10 cellular contexts compared by ENCODE assay signal in genomic region chr5:158456756-158457155, GRCh38.
DNase-seq lines count a peak whose midpoint lies in the region; ATAC-seq lines count a peak whose summit lies in the region.
"Had no signal": no experiment of that assay in that cellular context is flagged by ENCODE, and none has a peak within 500 bp of the region (broad histone marks: within the 10 kb centered on the region; RNA-seq: fewer than 3 reads in every experiment).

No MANE protein-coding gene starts in this region.

- no peaks in the 10 kb centered on the region for H3K27me3 Mint-ChIP-seq in activated T-helper 2 cell treated with anti-CD3 and anti-CD28 coated beads, Interferon-gamma antibody, Interleukin-2, Interleukin-4, amounts not matched to agents 10 μg/mL and 5 μg/mL and 100 μg/mL, durations not matched to agents 14 hours and 24 hours and 36 hours (ENCODE audit: low read depth)

- intact Hi-C loops in activated T-helper 2 cell treated with anti-CD3 and anti-CD28 coated beads, Interferon-gamma antibody, Interleukin-2, Interleukin-4, amounts not matched to agents 10 μg/mL and 5 μg/mL and 100 μg/mL, durations not matched to agents 14 hours and 24 hours and 36 hours (cut with micrococcal nuclease): no loop called here

- no peaks in the 10 kb centered on the region for H3K4me1 Mint-ChIP-seq in activated T-helper 2 cell treated with anti-CD3 and anti-CD28 coated beads, Interferon-gamma antibody, Interleukin-2, Interleukin-4, amounts not matched to agents 10 μg/mL and 5 μg/mL and 100 μg/mL, durations not matched to agents 14 hours and 24 hours and 36 hours (ENCODE audit: low read depth)

- no peaks in the 10 kb centered on the region for H3K9me3 Mint-ChIP-seq in activated T-helper 2 cell treated with anti-CD3 and anti-CD28 coated beads, Interferon-gamma antibody, Interleukin-2, Interleukin-4, amounts not matched to agents 10 μg/mL and 5 μg/mL and 100 μg/mL, durations not matched to agents 14 hours and 24 hours and 36 hours

- no peaks in the 10 kb centered on the region for H3K36me3 Mint-ChIP-seq in activated T-helper 2 cell treated with anti-CD3 and anti-CD28 coated beads, Interferon-gamma antibody, Interleukin-2, Interleukin-4, amounts not matched to agents 10 μg/mL and 5 μg/mL and 100 μg/mL, durations not matched to agents 14 hours and 24 hours and 36 hours (ENCODE audit: low read depth)

- ATAC-seq in GM19328 (IDR thresholded peaks at IDR 0.05; ENCODE audit: unreplicated experiment): no peak
- ATAC-seq: K562 had no signal

- H3K27ac Mint-ChIP-seq in activated T-helper 2 cell treated with anti-CD3 and anti-CD28 coated beads, Interferon-gamma antibody, Interleukin-2, Interleukin-4, amounts not matched to agents 10 μg/mL and 5 μg/mL and 100 μg/mL, durations not matched to agents 14 hours and 24 hours and 36 hours: no peak overlapping the region

- DNase-seq in activated CD4-positive, alpha-beta T cell treated with anti-CD3 and anti-CD28 coated beads for 48 hours: peak; percentile 22
- no peak for DNase-seq in activated CD4-positive, alpha-beta T cell treated with anti-CD3 and anti-CD28 coated beads for 4 hours
- DNase-seq in LHCN-M2 (ENCODE audit: low read depth) (peak; percentile 94), dermis blood vessel endothelial cell (peak; percentile 53), smooth muscle cell of the brain vasculature (ENCODE audit: low read depth, low spot score) (peak; percentile 73), COR-L47 (lab: John Stamatoyannopoulos, UW) (no peak)
- DNase-seq in activated T-helper 2 cell treated with anti-CD3 and anti-CD28 coated beads, Interferon-gamma antibody, Interleukin-2, Interleukin-4, amounts not matched to agents 10 μg/mL and 5 μg/mL and 100 μg/mL, durations not matched to agents 14 hours and 24 hours and 36 hours (ENCODE audit: low spot score): no peak
- DNase-seq: colonic mucosa had no signal

- H3K4me3 Mint-ChIP-seq in activated T-helper 2 cell treated with anti-CD3 and anti-CD28 coated beads, Interferon-gamma antibody, Interleukin-2, Interleukin-4, amounts not matched to agents 10 μg/mL and 5 μg/mL and 100 μg/mL, durations not matched to agents 14 hours and 24 hours and 36 hours (ENCODE audit: low read depth): no peak overlapping the region

Comparison
In these comparisons a context has a peak if more than half of its experiments do, and no peak if none do; other contexts are left out.
1. DNase-seq: peak in activated CD4-positive, alpha-beta T cell treated with anti-CD3 and anti-CD28 coated beads for 48 hours (single experiment), LHCN-M2 (single experiment), dermis blood vessel endothelial cell (single experiment) and smooth muscle cell of the brain vasculature (single experiment); none in activated CD4-positive, alpha-beta T cell treated with anti-CD3 and anti-CD28 coated beads for 4 hours (0 of 2), activated T-helper 2 cell treated with anti-CD3 and anti-CD28 coated beads, Interferon-gamma antibody, Interleukin-2, Interleukin-4, amounts not matched to agents 10 μg/mL and 5 μg/mL and 100 μg/mL, durations not matched to agents 14 hours and 24 hours and 36 hours (single experiment) and COR-L47 (single experiment).